ENCODE assay signal across 34 cellular contexts in the genomic region with DNA sequence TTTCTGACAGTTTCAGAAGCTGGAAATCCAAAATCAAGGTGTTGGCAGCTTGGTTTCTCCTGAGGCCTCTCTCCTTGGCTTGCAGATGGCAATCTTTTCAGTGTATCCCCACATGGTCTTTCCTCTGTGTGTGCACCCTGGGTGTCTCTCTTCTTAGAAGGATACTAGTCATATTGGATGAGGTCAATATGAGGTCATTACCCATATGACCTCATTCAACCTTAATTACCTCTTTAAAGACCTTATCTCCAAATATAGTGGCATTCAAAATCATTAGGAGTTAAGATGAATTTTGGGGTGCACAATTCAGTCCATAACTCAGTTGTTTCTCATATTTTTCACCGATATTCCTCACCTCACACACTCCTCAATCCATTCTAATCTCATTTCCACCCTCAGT.
"Had no signal": no experiment of that assay in that cellular context is flagged by ENCODE, and none has a peak within 500 bp of the region (broad histone marks: within the 10 kb centered on the region; RNA-seq: fewer than 3 reads in every experiment).

No MANE protein-coding gene starts in this region.

- H3K36me3 ChIP-seq: adrenal gland, ascending aorta, brain microvascular endothelial cell, breast epithelium, cardiac muscle cell had no signal

- H3K27me3 ChIP-seq: adrenal gland, ascending aorta, body of pancreas, breast epithelium had no signal

- H3K27ac ChIP-seq: adrenal gland, ascending aorta, body of pancreas, brain microvascular endothelial cell, breast epithelium, cardiac muscle cell had no signal

- H3K4me1 ChIP-seq: breast epithelium had no signal

- ATAC-seq: activated naive CD4-positive, alpha-beta T cell treated with anti-CD3 and anti-CD28 coated beads, Interleukin-2, amount 50 U/mL, for 72 hours; activated naive CD8-positive, alpha-beta T cell treated with anti-CD3 and anti-CD28 coated beads, Interleukin-2, amount 50 U/mL, for 24 hours; activated T-cell treated with anti-CD3 and anti-CD28 coated beads, Interleukin-2, amount 50 U/mL, for 4 hours; activated T-cell treated with anti-CD3 and anti-CD28 coated beads, Interleukin-2, amount 50 U/mL, for 72 hours; activated T-helper 17 cell treated with anti-CD3 and anti-CD28 coated beads, Interleukin-2, amount 50 U/mL, for 72 hours; body of pancreas had no signal

- H3K9me3 ChIP-seq: adrenal gland, ascending aorta, body of pancreas, breast epithelium had no signal

- H3K4me3 ChIP-seq: adrenal gland, ascending aorta, body of pancreas, breast epithelium, cardiac muscle cell had no signal

- DNase-seq: activated effector memory CD4-positive, alpha-beta T cell treated with anti-CD3 and anti-CD28 coated beads, Interleukin-2, amount 50 U/mL, for 16 hours; activated effector memory CD4-positive, alpha-beta T cell treated with Interleukin-2 at 50 U/mL for 16 hours; activated gamma-delta T cell; activated gamma-delta T cell treated with Interleukin-2 at 50 U/mL for 16 hours; activated naive CD4-positive, alpha-beta T cell; activated naive CD4-positive, alpha-beta T cell treated with anti-CD3 and anti-CD28 coated beads for 36 hours; activated naive CD4-positive, alpha-beta T cell treated with anti-CD3 and anti-CD28 coated beads, Interleukin-2, amount 10 ng/mL, durations not matched to agents 7 days and 5 days; activated naive CD4-positive, alpha-beta T cell treated with anti-CD3 and anti-CD28 coated beads, Interleukin-2, amount 50 U/mL, for 16 hours; activated naive CD4-positive, alpha-beta T cell treated with Interleukin-2 at 50 U/mL for 16 hours; activated naive CD8-positive, alpha-beta T cell treated with anti-CD3 and anti-CD28 coated beads for 36 hours; activated naive CD8-positive, alpha-beta T cell treated with anti-CD3 and anti-CD28 coated beads, Interleukin-2, amount 10 ng/mL, durations not matched to agents 7 days and 5 days; activated naive CD8-positive, alpha-beta T cell treated with anti-CD3 and anti-CD28 coated beads, Interleukin-2, amount 50 U/mL, for 24 hours; activated T-cell treated with anti-CD3 and anti-CD28 coated beads, Interleukin-2, amount 50 U/mL, for 1 hour; activated T-cell treated with anti-CD3 and anti-CD28 coated beads, Interleukin-2, amount 50 U/mL, for 24 hours; activated T-cell treated with anti-CD3 and anti-CD28 coated beads, Interleukin-2, amount 50 U/mL, for 4 hours; activated T-cell treated with anti-CD3 and anti-CD28 coated beads, Interleukin-2, amount 50 U/mL, for 48 hours; activated T-cell treated with anti-CD3 and anti-CD28 coated beads, Interleukin-2, amount 50 U/mL, for 72 hours; adrenal gland; amniotic stem cell; amygdala; anterior cingulate cortex; aorta; body of pancreas; brain microvascular endothelial cell; caudate nucleus; central memory CD4-positive, alpha-beta T cell; cerebellar nuclear complex had no signal

- FAIRE-seq: astrocyte, bronchial epithelial cell had no signal
